ENCODE assay signal across 13 cellular contexts in the genomic region with DNA sequence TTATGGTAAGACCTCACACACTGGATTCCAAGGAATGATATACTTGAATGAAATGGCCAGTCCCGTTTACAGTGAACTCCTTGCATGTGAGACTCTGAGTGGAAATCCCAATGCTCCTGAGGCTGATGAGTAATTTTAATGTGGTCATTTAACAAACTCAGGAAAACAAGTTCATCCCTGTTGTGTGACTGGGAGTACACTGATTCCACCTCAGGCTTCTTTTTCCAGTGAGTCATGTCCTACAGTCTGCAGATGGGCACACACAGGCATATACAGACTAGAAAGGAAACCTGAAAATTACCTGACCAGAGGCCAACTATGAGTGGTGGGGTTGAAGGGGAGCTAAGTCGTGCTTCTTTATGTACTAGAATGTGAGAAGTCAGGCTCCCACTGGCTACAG. TPM values are rescaled to one million over a fixed set of nuclear protein-coding genes. Genes with fewer than 3 reads are reported as not detected.
DNase-seq lines count a peak whose midpoint lies in the region.
"Had no signal": no experiment of that assay in that cellular context is flagged by ENCODE, and none has a peak within 500 bp of the region (broad histone marks: within the 10 kb centered on the region; RNA-seq: fewer than 3 reads in every experiment).

No MANE protein-coding gene starts in this region.

- in situ Hi-C loops in ACHN (cut with HindIII; ENCODE audit: low pct_ligation_motif_present, low pct_unique_long_range_greater_than_20kb, low sequenced_read_pairs): no loop called here

- DNase-seq in ACHN (peak; percentile 73), LHCN-M2 (ENCODE audit: low read depth) (peak; percentile 96), dermis microvascular lymphatic vessel endothelial cell (ENCODE audit: low read depth in 2 of 2) (peak; percentile 84 to 98), myocyte (ENCODE audit: low read depth) (peak; percentile 81), Ammon's horn (ENCODE audit: low spot score) (no peak), NCI-H1092 (lab: John Stamatoyannopoulos, UW) (no peak), NCI-H2081 treated with DMSO at 0.1 percent for 48 hours (lab: John Stamatoyannopoulos, UW) (no peak), GDM1 (lab: John Stamatoyannopoulos, UW) (no peak)
- DNase-seq: activated T-cell treated with anti-CD3 and anti-CD28 coated beads for 4 hours; DMS79; hypothalamus; OCI-M1; stimulated activated CD4-positive, alpha-beta T cell treated with anti-CD3 and anti-CD28 coated beads, Interleukin-2, amount 100 ng/mL, for 24 hours had no signal

RNA-seq across cellular contexts. Expression of a gene that starts 5.8 kb away (rescaled TPM):
- total RNA-seq in LHCN-M2 (2014; rRNA removed) (34.0 and 47.8 TPM in 2 replicates), dermis microvascular lymphatic vessel endothelial cell (142 and 156 TPM in 2 replicates), myocyte (12.8 and 18.1 TPM in 2 replicates)
- polyA plus RNA-seq in LHCN-M2 (2012): 16.9 TPM
- 12.9 TPM for polyA plus RNA-seq in myocyte (2012)

RNA-seq across cellular contexts. Expression of a gene that starts 53.4 kb away (rescaled TPM):
- total RNA-seq in LHCN-M2 (2014; rRNA removed) (77.1 and 80.0 TPM in 2 replicates), dermis microvascular lymphatic vessel endothelial cell (56.4 and 67.4 TPM in 2 replicates), myocyte (80.9 and 84.8 TPM in 2 replicates)
- polyA plus RNA-seq in LHCN-M2 (2012): 20.9 TPM
- 24.2 TPM for polyA plus RNA-seq in myocyte (2012)

Comparison
In these comparisons a context has a peak if more than half of its experiments do, and no peak if none do; other contexts are left out.
1. DNase-seq: peak in ACHN (single experiment), LHCN-M2 (single experiment), dermis microvascular lymphatic vessel endothelial cell (2 of 2) and myocyte (single experiment); none in Ammon's horn (single experiment), NCI-H1092 (single experiment), NCI-H2081 treated with DMSO at 0.1 percent for 48 hours (single experiment) and GDM1 (single experiment).